Comparison of ENCODE assay signal across 2 cellular contexts in genomic region chr4:153880983-153881382, GRCh38.
TF ChIP-seq lines count a peak whose summit lies in the region.

No MANE protein-coding gene starts in this region.

TF ChIP-seq in GM23338, 12 proteins besides CTCF, POLR2A, EP300 and RAD21:
- TF ChIP-seq ETS1 (IDR thresholded peaks at IDR 0.05) (no peak), EZH2phosphoT487 (IDR thresholded peaks at IDR 0.05; ENCODE audit: unreplicated experiment) (no peak), NANOG (IDR thresholded peaks at IDR 0.05; ENCODE audit: borderline replicate concordance) (no peak)

TF ChIP-seq in K562, 482 proteins besides CTCF, POLR2A, EP300 and RAD21:
- no peak for TF ChIP-seq GTF3C2 (IDR thresholded peaks at IDR 0.05; ENCODE audit: borderline replicate concordance, extremely low read depth, insufficient read length)
- TF ChIP-seq HINFP (tag; conservative IDR thresholded peaks at IDR 0.05; ENCODE audit: low read depth): no peak
- peak; percentile 38 for TF ChIP-seq ZFP36 (IDR thresholded peaks at IDR 0.05; ENCODE audit: low read depth, low read length, partially characterized antibody)
- peak in 1 of 2 experiments; percentile 68; a peak in 2 of 3 replicates for TF ChIP-seq CBX3 (IDR thresholded peaks at IDR 0.05; ENCODE audit: borderline replicate concordance in 1 of 2, low read length in 2 of 2)
- TF ChIP-seq TOE1 (IDR thresholded peaks at IDR 0.05; ENCODE audit: borderline replicate concordance): no peak
- TF ChIP-seq TOE1 (CRISPR knock-in tag; IDR thresholded peaks at IDR 0.05; ENCODE audit: borderline replicate concordance, low read depth): no peak
- TF ChIP-seq ZNF253 (CRISPR knock-in tag; conservative IDR thresholded peaks at IDR 0.05): no peak
- peak; percentile 76; the same call in 1 of the 2 replicates for TF ChIP-seq CBX5 (IDR thresholded peaks at IDR 0.05; ENCODE audit: borderline replicate concordance, low read depth)
- no peak for TF ChIP-seq SMAD3 (CRISPR knock-in tag; conservative IDR thresholded peaks at IDR 0.05)
- TF ChIP-seq ZNF280A (IDR thresholded peaks at IDR 0.05; ENCODE audit: low read depth, partially characterized antibody): peak; percentile 33
- 0 out of 2 replicates have a peak, but pooled peaks have one; percentile 25 for TF ChIP-seq TRIM28 (IDR thresholded peaks at IDR 0.05)
